Comparison of ENCODE assay signal across 12 cellular contexts in the genomic region with DNA sequence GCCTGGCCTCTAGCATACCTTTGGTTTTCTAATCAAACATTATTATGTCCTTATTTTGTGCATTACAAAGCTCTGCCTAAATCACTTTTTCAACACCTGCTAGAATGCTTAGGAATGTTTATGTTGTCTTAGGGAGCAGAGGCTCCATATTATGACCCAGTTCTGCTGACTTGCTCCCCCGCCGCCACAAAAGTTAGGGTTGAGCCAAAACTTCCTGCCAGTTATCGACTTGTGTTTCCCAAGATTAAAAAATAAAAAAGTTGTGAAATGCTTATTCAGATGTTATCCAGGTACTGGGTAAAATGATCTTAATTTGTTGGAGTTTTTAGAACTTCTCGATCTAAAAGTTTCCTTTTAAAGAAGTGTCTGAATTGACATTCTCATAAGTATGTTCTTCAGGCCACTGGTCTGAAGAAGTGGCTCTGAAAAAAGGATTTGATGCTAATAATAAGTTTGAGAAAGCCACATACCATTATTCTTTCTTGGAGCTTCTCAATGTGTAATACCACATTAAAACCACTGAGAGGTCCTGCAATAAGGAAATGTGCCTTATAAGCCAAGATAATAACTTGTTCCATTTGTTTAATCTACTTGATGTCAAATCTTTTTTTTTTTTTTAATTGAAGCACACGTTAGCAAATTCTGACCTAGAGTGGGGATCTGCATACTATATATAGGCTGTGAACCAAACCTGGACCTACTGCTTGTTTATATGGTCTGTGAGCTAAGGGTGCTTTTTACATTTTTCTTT. TPM values are rescaled to one million over a fixed set of nuclear protein-coding genes. Genes with fewer than 3 reads are reported as not detected.
DNase-seq lines count a peak whose midpoint lies in the region; ATAC-seq and TF ChIP-seq lines count a peak whose summit lies in the region.
"Had no signal": no experiment of that assay in that cellular context is flagged by ENCODE, and none has a peak within 500 bp of the region (broad histone marks: within the 10 kb centered on the region; RNA-seq: fewer than 3 reads in every experiment).

No MANE protein-coding gene starts in this region.

- H3K27ac ChIP-seq in thoracic aorta (peak overlapping the region; percentile 81 to 95), esophagus squamous epithelium (peak overlapping the region in 2 of 4 donors; percentile 92 to 93)
- H3K27ac ChIP-seq: brain microvascular endothelial cell had no signal

- WGBS in esophagus squamous epithelium, 2 donors: 40 to 50% methylated on average over 5 of the region's 5 CpGs

- ATAC-seq in activated CD8-positive, alpha-beta memory T cell treated with anti-CD3 and anti-CD28 coated beads, Interleukin-2, amount 10 ng/mL, durations not matched to agents 7 days and 5 days: no peak
- ATAC-seq in thoracic aorta (ENCODE audit: insufficient number of reproducible peaks, low FRiP score, low read depth) (no peak), sciatic nerve (no peak)

- H3K27me3 ChIP-seq in thoracic aorta (replicated peaks; ENCODE audit: insufficient read depth) (no peaks in the 10 kb centered on the region), esophagus squamous epithelium (no peaks in the 10 kb centered on the region)
- H3K27me3 ChIP-seq: brain microvascular endothelial cell, upper lobe of left lung had no signal

- no peak for TF ChIP-seq POLR2A in esophagus squamous epithelium (IDR thresholded peaks at IDR 0.05)

- H3K36me3 ChIP-seq in thoracic aorta (no peaks in the 10 kb centered on the region), esophagus squamous epithelium (peaks cover 0 to 41% (median 0%) of the 10 kb centered on the region in 3 donors)

- peaks cover 6% of the 10 kb centered on the region for H3K36me3 Mint-ChIP-seq in activated CD8-positive, alpha-beta memory T cell treated with anti-CD3 and anti-CD28 coated beads, Interleukin-2, amount 10 ng/mL, durations not matched to agents 7 days and 5 days
- peaks cover 15% of the 10 kb centered on the region for H3K36me3 Mint-ChIP-seq in activated naive CD8-positive, alpha-beta T cell treated with anti-CD3 and anti-CD28 coated beads for 36 hours

- no peaks in the 10 kb centered on the region for H3K9me3 Mint-ChIP-seq in activated CD8-positive, alpha-beta memory T cell treated with anti-CD3 and anti-CD28 coated beads, Interleukin-2, amount 10 ng/mL, durations not matched to agents 7 days and 5 days (ENCODE audit: low read depth)
- H3K9me3 Mint-ChIP-seq in activated naive CD8-positive, alpha-beta T cell treated with anti-CD3 and anti-CD28 coated beads for 36 hours: peaks cover 5% of the 10 kb centered on the region

- intact Hi-C loops in esophagus squamous epithelium (cut with DNase I) (no loop called here), sciatic nerve (cut with DNase I) (no loop called here)

- peak; percentile 7 for TF ChIP-seq CTCF in thoracic aorta (IDR thresholded peaks at IDR 0.05)
- TF ChIP-seq CTCF in esophagus squamous epithelium (IDR thresholded peaks at IDR 0.05): peak in 3 of 6 experiments; percentile 24 to 36 (median 34)

- H3K27ac Mint-ChIP-seq in activated CD8-positive, alpha-beta memory T cell treated with anti-CD3 and anti-CD28 coated beads, Interleukin-2, amount 10 ng/mL, durations not matched to agents 7 days and 5 days: no peak overlapping the region
- H3K27ac Mint-ChIP-seq in activated naive CD8-positive, alpha-beta T cell treated with anti-CD3 and anti-CD28 coated beads for 36 hours: no peak overlapping the region

- no peak for DNase-seq in activated CD8-positive, alpha-beta memory T cell treated with anti-CD3 and anti-CD28 coated beads, Interleukin-2, amount 10 ng/mL, durations not matched to agents 7 days and 5 days
- no peak for DNase-seq in activated CD8-positive, alpha-beta memory T cell treated with anti-CD3 and anti-CD28 coated beads, Interleukin-2, amount 50 U/mL, for 48 hours
- no peak for DNase-seq in activated naive CD8-positive, alpha-beta T cell treated with anti-CD3 and anti-CD28 coated beads for 36 hours
- DNase-seq in kidney glomerular epithelial cell (lab: John Stamatoyannopoulos, UW) (peak; percentile 19), thoracic aorta (ENCODE audit: low spot score) (no peak), esophagus squamous epithelium (lab: John Stamatoyannopoulos, UW) (no peak), sciatic nerve (ENCODE audit: low spot score) (no peak)
- no peak for DNase-seq in stimulated activated CD4-positive, alpha-beta T cell treated with anti-CD3 and anti-CD28 coated beads, Interleukin-1b, Interleukin-23, amount 100 ng/mL, for 48 hours
- DNase-seq: brain microvascular endothelial cell, H7, T-helper 9 cell, upper lobe of left lung had no signal

- H3K4me3 ChIP-seq in thoracic aorta (peak overlapping the region; percentile 75), esophagus squamous epithelium (peak overlapping the region in 1 of 4 donors; percentile 90)

- peak overlapping the region; percentile 15 for H3K4me3 Mint-ChIP-seq in activated CD8-positive, alpha-beta memory T cell treated with anti-CD3 and anti-CD28 coated beads, Interleukin-2, amount 10 ng/mL, durations not matched to agents 7 days and 5 days
- peak overlapping the region; percentile 12 for H3K4me3 Mint-ChIP-seq in activated naive CD8-positive, alpha-beta T cell treated with anti-CD3 and anti-CD28 coated beads for 36 hours

- CTCF ChIA-PET in activated CD8-positive, alpha-beta memory T cell treated with anti-CD3 and anti-CD28 coated beads, Interleukin-2, amount 10 ng/mL, durations not matched to agents 7 days and 5 days (lab: Charles Lee): interaction anchor here (0.9 to 2.7 kb wide), 8 partner anchors 9 to 151 kb away, joined by 3 to 11 read pairs (median 3); partner anchors contain the start of gene SELENOM

- no peaks in the 10 kb centered on the region for H3K9me3 ChIP-seq in thoracic aorta
- H3K9me3 ChIP-seq in esophagus squamous epithelium: no peaks in the 10 kb centered on the region
- H3K9me3 ChIP-seq: upper lobe of left lung had no signal

- H3K27me3 Mint-ChIP-seq in activated CD8-positive, alpha-beta memory T cell treated with anti-CD3 and anti-CD28 coated beads, Interleukin-2, amount 10 ng/mL, durations not matched to agents 7 days and 5 days: peaks cover 4% of the 10 kb centered on the region
- H3K27me3 Mint-ChIP-seq in activated naive CD8-positive, alpha-beta T cell treated with anti-CD3 and anti-CD28 coated beads for 36 hours: no peaks in the 10 kb centered on the region

- H3K4me1 ChIP-seq in thoracic aorta (ENCODE audit: control insufficient read depth in 1 of 2, low read depth in 2 of 2) (peaks cover 28 to 56% of the 10 kb centered on the region in 2 donors), esophagus squamous epithelium (peaks cover 17 to 46% (median 18%) of the 10 kb centered on the region in 3 donors)

- H3K4me1 Mint-ChIP-seq in activated CD8-positive, alpha-beta memory T cell treated with anti-CD3 and anti-CD28 coated beads, Interleukin-2, amount 10 ng/mL, durations not matched to agents 7 days and 5 days: peaks cover 28% of the 10 kb centered on the region
- H3K4me1 Mint-ChIP-seq in activated naive CD8-positive, alpha-beta T cell treated with anti-CD3 and anti-CD28 coated beads for 36 hours: peaks cover 27% of the 10 kb centered on the region

RNA-seq across cellular contexts. Expression of gene RNF185, which starts 2.2 kb away (rescaled TPM):
- total RNA-seq in activated CD8-positive, alpha-beta memory T cell treated with anti-CD3 and anti-CD28 coated beads, Interleukin-2, amount 10 ng/mL, durations not matched to agents 7 days and 5 days: 10 to 100 TPM; 15.8 to 20.7 TPM
- total RNA-seq in activated naive CD8-positive, alpha-beta T cell treated with anti-CD3 and anti-CD28 coated beads for 36 hours: 10 to 100 TPM; 20.5 to 21.3 TPM
- total RNA-seq in thoracic aorta: 10 to 100 TPM; 31.3 to 40.2 TPM
- total RNA-seq in esophagus squamous epithelium: 10 to 100 TPM; 20.1 to 34.0 (median 27.5) TPM
- total RNA-seq in sciatic nerve: 33.8 TPM

RNA-seq across cellular contexts. Expression of gene PLA2G3, which starts 21.9 kb away (rescaled TPM):
- not detected for total RNA-seq in activated CD8-positive, alpha-beta memory T cell treated with anti-CD3 and anti-CD28 coated beads, Interleukin-2, amount 10 ng/mL, durations not matched to agents 7 days and 5 days
- not detected for total RNA-seq in activated naive CD8-positive, alpha-beta T cell treated with anti-CD3 and anti-CD28 coated beads for 36 hours
- not detected for total RNA-seq in thoracic aorta
- 10 to 100 TPM in 1 of 4 donors, 1 to 10 TPM in 3; 5.0 to 27.0 (median 7.8) TPM for total RNA-seq in esophagus squamous epithelium
- total RNA-seq in sciatic nerve: not detected

RNA-seq across cellular contexts. Expression of gene INPP5J, which starts 39.4 kb away (rescaled TPM):
- under 1 TPM in 1 of 2 experiments, not detected in 1; 0.14 TPM for total RNA-seq in activated CD8-positive, alpha-beta memory T cell treated with anti-CD3 and anti-CD28 coated beads, Interleukin-2, amount 10 ng/mL, durations not matched to agents 7 days and 5 days
- total RNA-seq in activated naive CD8-positive, alpha-beta T cell treated with anti-CD3 and anti-CD28 coated beads for 36 hours: under 1 TPM; 0.23 to 0.44 TPM
- total RNA-seq in thoracic aorta (1 to 10 TPM; 2.3 to 4.1 TPM), esophagus squamous epithelium (1 to 10 TPM in 2 of 4 donors, under 1 TPM in 2; 0.22 to 2.4 (median 0.84) TPM), sciatic nerve (1.9 TPM)

RNA-seq across cellular contexts. Expression of gene LIMK2, which starts 49.9 kb away (rescaled TPM):
- total RNA-seq in activated CD8-positive, alpha-beta memory T cell treated with anti-CD3 and anti-CD28 coated beads, Interleukin-2, amount 10 ng/mL, durations not matched to agents 7 days and 5 days: 10 to 100 TPM; 32.2 to 47.3 TPM
- 10 to 100 TPM; 28.9 to 30.1 TPM for total RNA-seq in activated naive CD8-positive, alpha-beta T cell treated with anti-CD3 and anti-CD28 coated beads for 36 hours
- total RNA-seq in thoracic aorta (10 to 100 TPM; 38.4 to 76.8 TPM), esophagus squamous epithelium (100 to 1,000 TPM in 2 of 4 donors, 10 to 100 TPM in 2; 61.8 to 134 (median 109) TPM), sciatic nerve (64.2 TPM)

RNA-seq across cellular contexts. Expression of gene SELENOM, which starts 54.8 kb away (rescaled TPM):
- total RNA-seq in activated CD8-positive, alpha-beta memory T cell treated with anti-CD3 and anti-CD28 coated beads, Interleukin-2, amount 10 ng/mL, durations not matched to agents 7 days and 5 days: 1 to 10 TPM in 1 of 2 experiments, under 1 TPM in 1; 0.49 to 1.5 TPM
- 1 to 10 TPM; 6.4 to 7.8 TPM for total RNA-seq in activated naive CD8-positive, alpha-beta T cell treated with anti-CD3 and anti-CD28 coated beads for 36 hours
- 1,000 to 10,000 TPM in 1 of 2 donors, 100 to 1,000 TPM in 1; 453 to 1,695 TPM for total RNA-seq in thoracic aorta
- total RNA-seq in esophagus squamous epithelium: 100 to 1,000 TPM in 2 of 4 donors, 10 to 100 TPM in 2; 13.3 to 291 (median 67.6) TPM
- 159 TPM for total RNA-seq in sciatic nerve
